Comparison of ENCODE assay signal across 9 cellular contexts in genomic region chr20:38152175-38153010, GRCh38. TPM values are rescaled to one million over a fixed set of nuclear protein-coding genes. Genes with fewer than 3 reads are reported as not detected.
DNase-seq lines count a peak whose midpoint lies in the region; ATAC-seq, FAIRE-seq and TF ChIP-seq lines count a peak whose summit lies in the region.
"Had no signal": no experiment of that assay in that cellular context is flagged by ENCODE, and none has a peak within 500 bp of the region (broad histone marks: within the 10 kb centered on the region; RNA-seq: fewer than 3 reads in every experiment).

No MANE protein-coding gene starts in this region.

- H3K4me1 ChIP-seq in mesodermal cell (ENCODE audit: control insufficient read depth, insufficient read depth, low read length, poor library complexity, severe bottlenecking) = peaks cover 10% of the 10 kb centered on the region
- no peaks in the 10 kb centered on the region for H3K4me1 ChIP-seq in urinary bladder (ENCODE audit: insufficient read depth)

- no peaks in the 10 kb centered on the region for H3K9me3 ChIP-seq in mesodermal cell (ENCODE audit: control insufficient read depth, low read length)

- ATAC-seq in GM18861 (IDR thresholded peaks at IDR 0.05; ENCODE audit: unreplicated experiment) = no peak

- H3K27ac ChIP-seq in coronary artery = peak overlapping the region; percentile 94 to 96
- peak overlapping the region; percentile 29 for H3K27ac ChIP-seq in mesodermal cell (ENCODE audit: low read depth, low read length, severe bottlenecking)
- H3K27ac ChIP-seq in urinary bladder (ENCODE audit: low read depth) = peak overlapping the region; percentile 31

- peak; percentile 96 for FAIRE-seq in RCC 7860 (lab: Jason Lieb, UNC)
- FAIRE-seq: islet of Langerhans had no signal

- H3K4me3 ChIP-seq in coronary artery (peak overlapping the region; percentile 50), mesodermal cell (ENCODE audit: extremely low read depth, insufficient read depth, low read length, poor library complexity, severe bottlenecking) (no peak overlapping the region), urinary bladder (ENCODE audit: low read depth, low read length) (no peak overlapping the region)

- DNase-seq in ELR (ENCODE audit: low read depth) (peak; percentile 90), HCEC 1CT (peak; percentile 68), RCC 7860 (ENCODE audit: low spot score) (peak; percentile 99), coronary artery (ENCODE audit: low spot score) (peak; percentile 97), NCI-H2107 treated with DMSO at 0.1 percent for 48 hours (lab: John Stamatoyannopoulos, UW; ENCODE audit: unreplicated experiment) (no peak)

- 87 to 92% methylated on average over 21 to 22 of the region's 23 CpGs for WGBS in mesodermal cell (ENCODE audit: insufficient coverage in 2 of 2), 2 experiments
- 23% methylated on average over 23 of the region's 23 CpGs for WGBS in urinary bladder

- H3K36me3 ChIP-seq in mesodermal cell (ENCODE audit: control insufficient read depth, insufficient read depth, low read length) (peaks cover 97% of the 10 kb centered on the region), urinary bladder (ENCODE audit: insufficient read depth) (peaks cover 1% of the 10 kb centered on the region)

- no peak for TF ChIP-seq CTCF in coronary artery (IDR thresholded peaks at IDR 0.05)

RNA-seq across cellular contexts. Expression of gene TGM2, which starts 12.7 kb away (rescaled TPM):
- polyA plus RNA-seq in mesodermal cell (2013, experiment 1 of 2) = 118 TPM
- 115 TPM for polyA plus RNA-seq in mesodermal cell (2013, experiment 2 of 2)
- total RNA-seq in urinary bladder = 75.7 TPM
- polyA plus RNA-seq in urinary bladder = 360 TPM

Comparison
In these comparisons a context has a peak if more than half of its experiments do, and no peak if none do; other contexts are left out.
1. H3K27ac ChIP-seq: peak in every context shown above with its lines; median percentile 95 in coronary artery; 31 in urinary bladder; 29 in mesodermal cell.